Comparison of ENCODE assay signal across 8 cellular contexts in genomic region chr15:44289352-44289790, GRCh38. TPM values are rescaled to one million over a fixed set of nuclear protein-coding genes. Genes with fewer than 3 reads are reported as not detected.
A peak's percentile ranks its signal among the peaks of the same experiment; 100 is the strongest.
DNase-seq lines count a peak whose midpoint lies in the region; ATAC-seq and TF ChIP-seq lines count a peak whose summit lies in the region.

No MANE protein-coding gene starts in this region.

- peak overlapping the region; percentile 86 for H3K9ac ChIP-seq in SK-N-MC (ENCODE audit: insufficient read length)
- H3K9ac ChIP-seq in skeletal muscle tissue (ENCODE audit: low read depth in 1 of 3, low read length in 3 of 3) = peak overlapping the region; percentile 77 to 85 (median 83)

- H3K4me3 ChIP-seq in SK-N-MC = peak overlapping the region; percentile 80
- peak overlapping the region; percentile 95 for H3K4me3 ChIP-seq in fibroblast of villous mesenchyme (ENCODE audit: low read depth, low read length)
- H3K4me3 ChIP-seq in skeletal muscle tissue (ENCODE audit: low read length in 3 of 3) = peak overlapping the region; percentile 76 to 93 (median 90)

- H3K9me3 ChIP-seq in SK-N-MC (ENCODE audit: low read depth, low read length) (no peaks in the 10 kb centered on the region), skeletal muscle tissue (ENCODE audit: control insufficient read depth in 3 of 3, low read length in 3 of 3) (no peaks in the 10 kb centered on the region)

- no peak for TF ChIP-seq CTCF in fibroblast of villous mesenchyme (IDR thresholded peaks at IDR 0.05; ENCODE audit: insufficient read depth, low read depth, low read length)

- H3K27ac ChIP-seq in SK-N-MC = no peak overlapping the region
- peak overlapping the region; percentile 93 for H3K27ac ChIP-seq in skeletal muscle tissue (ENCODE audit: low read depth, low read length)

- H3K4me1 ChIP-seq in skeletal muscle tissue (ENCODE audit: control insufficient read depth in 3 of 3, insufficient read depth in 3 of 3, low read length in 3 of 3) = peaks cover 11 to 15% (median 13%) of the 10 kb centered on the region in 3 donors

- H3K36me3 ChIP-seq in SK-N-MC (ENCODE audit: insufficient read depth, low read length) (no peaks in the 10 kb centered on the region), skeletal muscle tissue (ENCODE audit: control insufficient read depth in 3 of 3, insufficient read depth in 3 of 3, low read length in 3 of 3) (peaks cover 0 to 2% (median 0%) of the 10 kb centered on the region in 3 donors)

- DNase-seq in NCI-H748 (lab: John Stamatoyannopoulos, UW; ENCODE audit: unreplicated experiment) (peak; percentile 39), NCI-H748 treated with DMSO at 0.1 percent for 48 hours (lab: John Stamatoyannopoulos, UW) (no peak), SK-N-MC (ENCODE audit: low read depth, low spot score) (no peak), fibroblast of villous mesenchyme (ENCODE audit: low read depth) (no peak), AG20443 (ENCODE audit: low spot score) (no peak), AML-193 (lab: John Stamatoyannopoulos, UW) (no peak)

- H3K27me3 ChIP-seq in skeletal muscle tissue (ENCODE audit: control insufficient read depth in 3 of 3, insufficient read depth in 3 of 3, low read length in 3 of 3) = no peaks in the 10 kb centered on the region

- ATAC-seq in HG03175 (IDR thresholded peaks at IDR 0.05; ENCODE audit: unreplicated experiment) = no peak

RNA-seq across cellular contexts. Expression of gene GOLM2, which starts 0.9 kb away (rescaled TPM):
- total RNA-seq in fibroblast of villous mesenchyme = 120 and 169 TPM in 2 replicates
- total RNA-seq in skeletal muscle tissue = 52.7 TPM
